ENCODE assay signal across 1 cellular context in genomic region chr19:13092206-13092605, GRCh38.
TF ChIP-seq lines count a peak whose summit lies in the region.

No MANE protein-coding gene starts in this region.

TF ChIP-seq in liver, 16 proteins besides CTCF, POLR2A, EP300 and RAD21:
- TF ChIP-seq YY1 (IDR thresholded peaks at IDR 0.05) (no peak), TAF1 (conservative IDR thresholded peaks at IDR 0.05) (no peak)
